11 cellular contexts compared by ENCODE assay signal in the genomic region with DNA sequence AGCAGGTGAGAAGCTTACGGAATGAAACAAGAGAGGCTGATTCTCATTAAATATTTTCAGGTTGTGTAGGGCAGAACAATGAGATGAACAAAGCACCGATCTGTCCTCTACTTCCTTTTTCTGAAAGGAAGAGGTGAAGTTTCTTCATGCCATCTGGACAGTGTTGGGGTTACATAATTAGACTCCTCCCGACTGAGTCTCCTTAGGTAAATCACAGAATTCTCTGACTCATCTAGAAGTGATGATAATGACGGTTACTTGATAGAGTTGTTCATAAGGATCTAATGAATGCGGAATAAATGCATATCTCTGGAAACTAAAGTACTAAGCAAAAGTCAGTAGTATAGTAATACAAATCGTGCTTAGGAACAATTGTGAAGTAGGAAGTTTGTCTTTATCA. TPM values are rescaled to one million over a fixed set of nuclear protein-coding genes. Genes with fewer than 3 reads are reported as not detected.
DNase-seq lines count a peak whose midpoint lies in the region; ATAC-seq and TF ChIP-seq lines count a peak whose summit lies in the region.
"Had no signal": no experiment of that assay in that cellular context is flagged by ENCODE, and none has a peak within 500 bp of the region (broad histone marks: within the 10 kb centered on the region; RNA-seq: fewer than 3 reads in every experiment).

No MANE protein-coding gene starts in this region.

- no peak overlapping the region for H3K27ac ChIP-seq in mesendoderm (ENCODE audit: low read depth, low read length)
- H3K27ac ChIP-seq: brain microvascular endothelial cell had no signal

- no peaks in the 10 kb centered on the region for H3K27me3 ChIP-seq in mesendoderm (ENCODE audit: insufficient read depth, low read length, poor library complexity)
- H3K27me3 ChIP-seq: brain microvascular endothelial cell, vagina had no signal

- WGBS in mesendoderm (ENCODE audit: extremely low coverage, insufficient coverage, low lambda C conversion rate), result no CpG with 5 or more reads among the region's 6 CpGs

- H3K79me2 ChIP-seq in mesendoderm (ENCODE audit: control insufficient read depth, insufficient read depth, low read length), result no peaks in the 10 kb centered on the region

- H3K79me1 ChIP-seq in mesendoderm (ENCODE audit: low read length), result no peaks in the 10 kb centered on the region

- no peak overlapping the region for H3K18ac ChIP-seq in mesendoderm (ENCODE audit: low read length)

- H3K4me2 ChIP-seq in mesendoderm (ENCODE audit: low read length), result no peak overlapping the region

- no peaks in the 10 kb centered on the region for H3K36me3 ChIP-seq in mesendoderm (ENCODE audit: control insufficient read depth, insufficient read depth, low read length)
- H3K36me3 ChIP-seq: brain microvascular endothelial cell, vagina had no signal

- H3K9me3 Mint-ChIP-seq in IgD-negative memory B cell, result no peaks in the 10 kb centered on the region

- H4K8ac ChIP-seq in mesendoderm (ENCODE audit: low read depth, low read length), result no peak overlapping the region

- H3K27me3 Mint-ChIP-seq in IgD-negative memory B cell, result no peaks in the 10 kb centered on the region

- no peak overlapping the region for H2BK15ac ChIP-seq in mesendoderm (replicated peaks; ENCODE audit: low read depth)

- H3K4me1 ChIP-seq in mesendoderm (ENCODE audit: control insufficient read depth, low read depth, low read length), result no peaks in the 10 kb centered on the region

- ATAC-seq in GM18511 (IDR thresholded peaks at IDR 0.05; ENCODE audit: unreplicated experiment), result peak; percentile 75

- no peak overlapping the region for H3K23ac ChIP-seq in mesendoderm (ENCODE audit: low read length)

- no peak overlapping the region for H2BK120ac ChIP-seq in mesendoderm (ENCODE audit: low read depth, low read length)

- no peak overlapping the region for H2BK5ac ChIP-seq in mesendoderm (ENCODE audit: low read length)

- DNase-seq in AG10803 (ENCODE audit: low read depth) (peak; percentile 38), amniotic epithelial cell (ENCODE audit: low read depth) (peak; percentile 68), NCI-H1105 treated with DMSO at 0.1 percent for 48 hours (lab: John Stamatoyannopoulos, UW) (no peak), putamen (ENCODE audit: low spot score) (no peak), mesendoderm (no peak)
- no peak for DNase-seq in stimulated activated CD8-positive, alpha-beta memory T cell treated with anti-CD3 and anti-CD28 coated beads, Interleukin-4, amount 100 ng/mL, for 48 hours
- DNase-seq: brain microvascular endothelial cell, NCI-H510A had no signal

- peak overlapping the region in 3 of 4 donors; percentile 48 to 87 (median 79) for H3K4me3 Mint-ChIP-seq in IgD-negative memory B cell

- TF ChIP-seq CTCF in AG10803 (conservative IDR thresholded peaks at IDR 0.05; ENCODE audit: low read length), result no peak

- H3K4me3 ChIP-seq in AG10803 (ENCODE audit: low read length) (no peak overlapping the region), mesendoderm (ENCODE audit: low read length) (no peak overlapping the region)
- H3K4me3 ChIP-seq: vagina had no signal

- H3K9ac ChIP-seq in mesendoderm (ENCODE audit: low read length), result no peak overlapping the region

- H3K36me3 Mint-ChIP-seq in IgD-negative memory B cell, result peaks cover 2% of the 10 kb centered on the region

- no peak overlapping the region for H3K4ac ChIP-seq in mesendoderm (ENCODE audit: low read depth, low read length)

- H3K56ac ChIP-seq in mesendoderm (ENCODE audit: low read length), result no peak overlapping the region

- peaks cover 28 to 33% (median 31%) of the 10 kb centered on the region in 3 donors for H3K4me1 Mint-ChIP-seq in IgD-negative memory B cell

- H4K5ac ChIP-seq in mesendoderm (ENCODE audit: low read length), result no peak overlapping the region

- H2AK5ac ChIP-seq in mesendoderm (ENCODE audit: low read length), result no peak overlapping the region

- peak overlapping the region; percentile 30 to 74 (median 73) for H3K27ac Mint-ChIP-seq in IgD-negative memory B cell

RNA-seq across cellular contexts. Expression of a gene that starts 21.2 kb away (rescaled TPM):
- polyA plus RNA-seq in IgD-negative memory B cell, result 25.9 TPM
- 2.7 TPM for polyA plus RNA-seq in mesendoderm (2013, experiment 1 of 2)
- 2.3 TPM for polyA plus RNA-seq in mesendoderm (2013, experiment 2 of 2)

Comparison
In these comparisons a context has a peak if more than half of its experiments do, and no peak if none do; other contexts are left out.
1. DNase-seq: peak in AG10803 (single experiment) and amniotic epithelial cell (single experiment); none in NCI-H1105 treated with DMSO at 0.1 percent for 48 hours (single experiment), stimulated activated CD8-positive, alpha-beta memory T cell treated with anti-CD3 and anti-CD28 coated beads, Interleukin-4, amount 100 ng/mL, for 48 hours (single experiment), putamen (single experiment) and mesendoderm (single experiment).